ENCODE assay signal across 8 cellular contexts in the genomic region with DNA sequence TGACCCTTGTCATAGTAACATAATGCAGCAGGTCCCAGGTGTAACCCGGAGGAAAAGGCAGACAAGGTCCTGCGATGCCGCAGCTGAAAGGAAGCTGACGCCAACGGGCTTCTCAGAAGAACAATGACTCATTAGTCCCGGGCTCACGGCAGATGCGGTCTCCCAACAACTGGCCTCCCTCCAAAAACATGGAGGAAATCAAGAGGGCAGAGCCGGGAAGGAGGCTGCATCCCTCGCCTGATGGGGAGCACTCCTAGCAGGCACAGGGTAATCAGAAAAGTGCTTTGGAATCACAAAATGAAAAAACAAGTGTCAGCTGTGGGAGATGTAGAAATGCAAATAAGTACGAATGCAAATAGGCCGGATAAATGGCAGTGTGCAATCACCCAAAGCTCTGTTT.
A peak's percentile ranks its signal among the peaks of the same experiment; 100 is the strongest.
DNase-seq lines count a peak whose midpoint lies in the region; FAIRE-seq and TF ChIP-seq lines count a peak whose summit lies in the region.

No MANE protein-coding gene starts in this region.

- H3K27ac ChIP-seq in OCI-LY7 (ENCODE audit: low read depth, low read length, poor library complexity, severe bottlenecking), result no peak overlapping the region

- TF ChIP-seq CTCF in OCI-LY7 (conservative IDR thresholded peaks at IDR 0.05; ENCODE audit: low read length), result no peak

- no peaks in the 10 kb centered on the region for H4K20me1 ChIP-seq in OCI-LY7 (ENCODE audit: insufficient read depth, low read length)

- H3K9ac ChIP-seq in adipocyte (ENCODE audit: low read length), result peak overlapping the region; percentile 58

- no peak for FAIRE-seq in GM12892 (lab: Jason Lieb, UNC)

- H3K27me3 ChIP-seq in MG63 (no peaks in the 10 kb centered on the region), adipocyte (replicated peaks; ENCODE audit: control insufficient read depth, insufficient read depth, low read length) (no peaks in the 10 kb centered on the region)

- POLR2A ChIA-PET in OCI-LY7 (lab: Charles Lee), result interaction anchor here (0.5 kb wide), 1 partner anchor 44 kb away, joined by 3 read pairs; no protein-coding TSS in a partner anchor

- no peak for TF ChIP-seq POLR2A in GM12892 (IDR thresholded peaks at IDR 0.05; ENCODE audit: low read depth, low read length)

- H3K9me3 ChIP-seq in MG63 (no peaks in the 10 kb centered on the region), adipocyte (ENCODE audit: control insufficient read depth, low read length) (no peaks in the 10 kb centered on the region), OCI-LY7 (ENCODE audit: low read length) (no peaks in the 10 kb centered on the region)

- H3K4me2 ChIP-seq in OCI-LY7 (ENCODE audit: low read length), result no peak overlapping the region

- H3K79me2 ChIP-seq in OCI-LY7 (ENCODE audit: insufficient read depth, low read depth, low read length), result no peaks in the 10 kb centered on the region

- no peak overlapping the region for H3K4me3 ChIP-seq in MG63
- H3K4me3 ChIP-seq in adipocyte (ENCODE audit: low read length), result peak overlapping the region; percentile 67
- no peak overlapping the region for H3K4me3 ChIP-seq in OCI-LY7 (ENCODE audit: low read depth, low read length, poor library complexity, severe bottlenecking)

- DNase-seq in ACHN (peak; percentile 91), MG63 (peak; percentile 89), adipocyte (ENCODE audit: low read depth) (peak; percentile 96), inferior parietal cortex (ENCODE audit: extremely low spot score) (peak; percentile 93), OCI-LY7 (ENCODE audit: low spot score) (no peak), GDM1 (lab: John Stamatoyannopoulos, UW) (no peak), GM12892 (ENCODE audit: insufficient read length) (no peak), NCI-H345 treated with DMSO at 0.1 percent for 48 hours (lab: John Stamatoyannopoulos, UW; ENCODE audit: unreplicated experiment) (no peak)

- H3K4me1 ChIP-seq in adipocyte (ENCODE audit: control insufficient read depth, insufficient read depth, low read length) (peaks cover 35% of the 10 kb centered on the region), OCI-LY7 (ENCODE audit: insufficient read depth, low read length, poor library complexity, severe bottlenecking) (no peaks in the 10 kb centered on the region)

- no TSS peak for BruUV-seq in OCI-LY7 (replicated peaks; lab: Mats Ljungman, UMichigan)

- H3K36me3 ChIP-seq in MG63 (no peaks in the 10 kb centered on the region), adipocyte (ENCODE audit: control insufficient read depth, insufficient read depth, low read length, severe bottlenecking) (no peaks in the 10 kb centered on the region), OCI-LY7 (ENCODE audit: insufficient read depth, low read length) (no peaks in the 10 kb centered on the region)

- CTCF ChIA-PET in OCI-LY7 (lab: Charles Lee; ENCODE audit: unreplicated experiment), result no interaction called here

- in situ Hi-C loops in ACHN (cut with HindIII; ENCODE audit: low pct_ligation_motif_present, low pct_unique_long_range_greater_than_20kb, low sequenced_read_pairs), result no loop called here

- no peaks in the 10 kb centered on the region for H3K9me2 ChIP-seq in OCI-LY7 (ENCODE audit: insufficient read depth, low read length)

- intact Hi-C loops in OCI-LY7 (cut with micrococcal nuclease; ENCODE audit: unreplicated experiment), result no loop called here

- H2AFZ ChIP-seq in OCI-LY7 (ENCODE audit: low read length), result no peak overlapping the region

Comparison
In these comparisons a context has a peak if more than half of its experiments do, and no peak if none do; other contexts are left out.
1. DNase-seq: peak in ACHN (single experiment), MG63 (single experiment), adipocyte (single experiment) and inferior parietal cortex (single experiment); none in OCI-LY7 (single experiment), GDM1 (single experiment), GM12892 (single experiment) and NCI-H345 treated with DMSO at 0.1 percent for 48 hours (single experiment).